8 cellular contexts compared by ENCODE assay signal in the genomic region with DNA sequence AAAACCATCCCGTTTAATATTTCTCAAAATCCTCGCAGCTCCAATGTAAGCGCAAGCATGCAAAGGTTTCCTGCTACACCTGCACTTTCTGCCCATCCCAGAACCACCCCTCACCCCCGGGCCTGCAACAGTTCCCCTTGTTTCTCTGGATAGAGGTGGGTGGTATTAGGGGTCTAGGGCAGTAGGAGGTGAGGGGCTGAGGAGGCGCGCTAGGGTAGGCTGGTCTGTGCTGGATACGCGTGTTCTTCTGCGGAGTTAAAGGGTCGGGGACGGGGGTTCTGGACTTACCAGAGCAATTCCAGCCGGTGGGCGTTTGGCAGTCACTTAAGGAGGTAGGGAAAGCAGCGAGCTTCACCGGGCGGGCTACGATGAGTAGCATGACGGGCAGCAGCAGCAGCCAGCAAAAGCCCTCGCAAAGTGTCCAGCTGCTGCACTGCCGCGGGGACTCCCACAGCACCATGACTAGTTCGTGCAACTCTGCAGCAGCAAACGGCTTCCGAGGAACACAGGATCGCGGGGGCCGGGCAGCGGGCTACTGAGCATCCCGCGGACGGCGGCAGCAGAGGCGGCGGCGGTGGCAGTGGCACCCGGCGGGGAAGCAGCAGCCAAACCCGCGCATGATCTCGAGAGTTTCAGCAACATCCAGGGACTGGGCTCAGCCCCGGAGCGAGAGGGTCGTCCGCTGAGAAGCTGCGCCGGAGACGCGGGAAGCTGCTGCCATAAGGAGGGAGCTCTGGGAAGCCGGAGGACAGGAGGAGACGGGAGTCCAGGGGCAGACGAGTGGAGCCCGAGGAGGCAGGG. TPM values are rescaled to one million over a fixed set of nuclear protein-coding genes. Genes with fewer than 3 reads are reported as not detected.
DNase-seq lines count a peak whose midpoint lies in the region.

No MANE protein-coding gene starts in this region.

- DNase-seq in Daoy (ENCODE audit: low read depth): peak; percentile 15
- peak in 1 of 2 experiments; percentile 50 for DNase-seq in HAP-1 (ENCODE audit: low spot score in 2 of 2)
- peak; percentile 13 for DNase-seq in NCI-H524 treated with DMSO at 0.1 percent for 48 hours (lab: John Stamatoyannopoulos, UW)
- peak; percentile 62 for DNase-seq in astrocyte of the hippocampus (ENCODE audit: low read depth, low spot score)
- peak; percentile 19 to 31 for DNase-seq in stimulated activated CD4-positive, alpha-beta T cell treated with anti-CD3 and anti-CD28 coated beads, Interleukin-2, amount 100 ng/mL, for 24 hours
- DNase-seq in mucosa of gallbladder (ENCODE audit: low spot score): no peak
- no peak for DNase-seq in GM19240 (ENCODE audit: insufficient read length, low spot score)

- H3K36me3 ChIP-seq in HAP-1 (replicated peaks): no peaks in the 10 kb centered on the region

- H3K9me3 ChIP-seq in HAP-1 (no peaks in the 10 kb centered on the region), iPS-18c (ENCODE audit: control insufficient read depth, insufficient read depth, low read length) (peaks cover 2% of the 10 kb centered on the region)

- peaks cover 23% of the 10 kb centered on the region for H3K27me3 ChIP-seq in HAP-1 (ENCODE audit: low read depth)

- H3K4me3 ChIP-seq in HAP-1 (peak overlapping the region; percentile 49), iPS-18c (ENCODE audit: insufficient read depth, low read depth, low read length) (peak overlapping the region; percentile 72)

- in situ Hi-C loops in HAP-1 (cut with MboI; ENCODE audit: low sequenced_read_pairs): no loop called here

- H3K4me1 ChIP-seq in HAP-1: peaks cover 2% of the 10 kb centered on the region; the same call in 1 of the 2 replicates

RNA-seq across cellular contexts. Expression of a gene that starts 0.5 kb away (rescaled TPM):
- total RNA-seq in Daoy (2014; rRNA removed; shearing (Covaris generic)): 0.12 TPM in 1 of 2 replicates, not detected in the other
- 12.8 TPM for total RNA-seq in mucosa of gallbladder

Comparison
In these comparisons a context has a peak if more than half of its experiments do, and no peak if none do; other contexts are left out.
1. DNase-seq: peak in Daoy (single experiment), NCI-H524 treated with DMSO at 0.1 percent for 48 hours (single experiment), astrocyte of the hippocampus (single experiment) and stimulated activated CD4-positive, alpha-beta T cell treated with anti-CD3 and anti-CD28 coated beads, Interleukin-2, amount 100 ng/mL, for 24 hours (2 of 2); none in mucosa of gallbladder (single experiment) and GM19240 (single experiment).
2. RNA of a gene that starts 0.5 kb away (total RNA-seq): 12.8 TPM in mucosa of gallbladder (single experiment); 0.12 TPM in Daoy; every median in the first group is over 10 times any median in the second.